Comparison of ENCODE assay signal across 22 cellular contexts in genomic region chr10:58241346-58241745, GRCh38. TPM values are rescaled to one million over a fixed set of nuclear protein-coding genes. Genes with fewer than 3 reads are reported as not detected.
A peak's percentile ranks its signal among the peaks of the same experiment; 100 is the strongest.
DNase-seq lines count a peak whose midpoint lies in the region; ATAC-seq, FAIRE-seq and TF ChIP-seq lines count a peak whose summit lies in the region.
"Had no signal": no experiment of that assay in that cellular context is flagged by ENCODE, and none has a peak within 500 bp of the region (broad histone marks: within the 10 kb centered on the region; RNA-seq: fewer than 3 reads in every experiment).

No MANE protein-coding gene starts in this region.

- TF ChIP-seq CTCF in AG09309 (IDR thresholded peaks at IDR 0.05; ENCODE audit: control insufficient read depth, insufficient read depth, low read depth, low read length, missing control alignments) (no peak), cardiac fibroblast (IDR thresholded peaks at IDR 0.05; ENCODE audit: low read depth, low read length) (no peak), foreskin keratinocyte (conservative IDR thresholded peaks at IDR 0.05) (no peak)

- TF ChIP-seq POLR2A in H54 (IDR thresholded peaks at IDR 0.05; ENCODE audit: low read depth, low read length) = no peak

- H3K4me3 ChIP-seq in AG09309 (ENCODE audit: control insufficient read depth, low read depth, low read length) (no peak overlapping the region), cardiac fibroblast (replicated peaks in 1 of 2; ENCODE audit: low read depth in 2 of 2, low read length in 2 of 2) (no peak overlapping the region)
- H3K4me3 ChIP-seq: colonic mucosa, thyroid gland had no signal

- DNase-seq in AG09309 (ENCODE audit: low read depth) = peak; percentile 27
- no peak for DNase-seq in H54 (ENCODE audit: insufficient read length, low spot score)
- DNase-seq in cardiac fibroblast (ENCODE audit: low read depth in 2 of 2) = peak; percentile 32 to 61
- peak; percentile 78 for DNase-seq in iris pigment epithelial cell (ENCODE audit: low read depth)
- no peak for DNase-seq in T-helper 2 cell
- DNase-seq in foreskin keratinocyte = no peak
- DNase-seq: ACHN; activated CD4-positive, CD25-positive, alpha-beta regulatory T cell; activated naive CD4-positive, alpha-beta T cell treated with anti-CD3 and anti-CD28 coated beads for 36 hours; activated T-cell treated with anti-CD3 and anti-CD28 coated beads, Interleukin-2, amount 50 U/mL, for 4 hours; aorta; colonic mucosa; kidney glomerular epithelial cell; natural killer cell; NCI-H524; stimulated activated CD4-positive, alpha-beta T cell treated with anti-CD3 and anti-CD28 coated beads, Interleukin-1b, Interleukin-23, amount 100 ng/mL, for 48 hours; stimulated activated naive B cell treated with anti-CD40 and anti-IgM and Interleukin-4, amounts not matched to agents 10 μg/mL and 1 μg/mL and 100 μg/mL, for 72 hours; T-helper 9 cell; thyroid gland had no signal

- peaks cover 21% of the 10 kb centered on the region for H3K4me1 ChIP-seq in foreskin keratinocyte
- H3K4me1 ChIP-seq: colonic mucosa, thyroid gland had no signal

- ATAC-seq in GM21515 (IDR thresholded peaks at IDR 0.05; ENCODE audit: unreplicated experiment) = no peak
- ATAC-seq in foreskin keratinocyte = no peak
- no peak for ATAC-seq in HG03045 (IDR thresholded peaks at IDR 0.05; ENCODE audit: unreplicated experiment)
- ATAC-seq: activated T-cell treated with anti-CD3 and anti-CD28 coated beads, Interleukin-2, amount 50 U/mL, for 4 hours; natural killer cell; stimulated activated naive B cell treated with anti-CD40 and anti-IgM and Interleukin-4, amounts not matched to agents 10 μg/mL and 1 μg/mL and 100 μg/mL, for 72 hours had no signal

- FAIRE-seq in H54 (lab: Jason Lieb, UNC) = peak; percentile 61
- FAIRE-seq: endometrium had no signal

- no peaks in the 10 kb centered on the region for H3K27me3 ChIP-seq in foreskin keratinocyte
- H3K27me3 ChIP-seq: colonic mucosa, thyroid gland had no signal

- no peak overlapping the region for H3K27ac ChIP-seq in foreskin keratinocyte
- H3K27ac ChIP-seq: colonic mucosa, thyroid gland had no signal

RNA-seq across cellular contexts. Expression of gene IPMK, which starts 26.3 kb away (rescaled TPM):
- total RNA-seq in foreskin keratinocyte = 4.5 and 4.6 TPM in 2 replicates
- polyA plus RNA-seq in foreskin keratinocyte = 0.81 and 0.87 TPM in 2 replicates

RNA-seq across cellular contexts. Expression of gene CISD1, which starts 27.6 kb away (rescaled TPM):
- total RNA-seq in foreskin keratinocyte = 44.5 and 45.5 TPM in 2 replicates
- polyA plus RNA-seq in foreskin keratinocyte = 61.8 and 71.2 TPM in 2 replicates

Comparison
In these comparisons a context has a peak if more than half of its experiments do, and no peak if none do; other contexts are left out.
1. DNase-seq: peak in AG09309 (single experiment), cardiac fibroblast (2 of 2) and iris pigment epithelial cell (single experiment); none in H54 (single experiment), T-helper 2 cell (0 of 5) and foreskin keratinocyte (0 of 2).